In genomic region chr14:67576216-67576615, GRCh38 we compare ENCODE assay signal across 19 cellular contexts. TPM values are rescaled to one million over a fixed set of nuclear protein-coding genes. Genes with fewer than 3 reads are reported as not detected.
DNase-seq lines count a peak whose midpoint lies in the region; ATAC-seq and TF ChIP-seq lines count a peak whose summit lies in the region.
"Had no signal": no experiment of that assay in that cellular context is flagged by ENCODE, and none has a peak within 500 bp of the region (broad histone marks: within the 10 kb centered on the region; RNA-seq: fewer than 3 reads in every experiment).

No MANE protein-coding gene starts in this region.

- intact Hi-C loops in natural killer cell (cut with micrococcal nuclease), result no loop called here

- no peak overlapping the region for H3K27ac Mint-ChIP-seq in natural killer cell treated with Interleukin-12 subunit alpha and Interleukin-12 subunit beta and Interleukin-15 and Interleukin-18, amount 100 ng/mL, for 72 hours
- H3K27ac Mint-ChIP-seq in natural killer cell (no peak overlapping the region), progenitor cell of endocrine pancreas (peak overlapping the region; percentile 84)
- no peak overlapping the region for H3K27ac Mint-ChIP-seq in activated T-cell treated with anti-CD3 and anti-CD28 coated beads, Interleukin-2, amount 50 U/mL, for 72 hours
- H3K27ac Mint-ChIP-seq: CD4-positive, CD25-positive, alpha-beta regulatory T cell had no signal

- DNase-seq in natural killer cell treated with Interleukin-12 subunit alpha and Interleukin-12 subunit beta and Interleukin-15 and Interleukin-18, amount 100 ng/mL, for 72 hours (ENCODE audit: low spot score), result peak; percentile 28
- DNase-seq in natural killer cell (no peak), islet precursor cell (peak; percentile 21), progenitor cell of endocrine pancreas (ENCODE audit: low spot score, unreplicated experiment) (no peak), NCI-H146 (lab: John Stamatoyannopoulos, UW) (no peak)
- DNase-seq in activated T-cell treated with anti-CD3 and anti-CD28 coated beads, Interleukin-2, amount 50 U/mL, for 4 hours, result no peak
- no peak for DNase-seq in activated T-cell treated with anti-CD3 and anti-CD28 coated beads, Interleukin-2, amount 50 U/mL, for 72 hours
- DNase-seq: CD4-positive, CD25-positive, alpha-beta regulatory T cell; DMS153; GM23248; H7; KG1; MG63; NCI-H1105 treated with DMSO at 0.1 percent for 48 hours; NCI-H1694; NCI-H2029 treated with DMSO at 0.1 percent for 48 hours; NCI-H2227 treated with DMSO at 0.1 percent for 48 hours; NCI-H526 treated with DMSO at 0.1 percent for 48 hours; SK-N-SH had no signal

- peaks cover 0 to 2% of the 10 kb centered on the region in 2 donors for H3K4me1 Mint-ChIP-seq in natural killer cell treated with Interleukin-12 subunit alpha and Interleukin-12 subunit beta and Interleukin-15 and Interleukin-18, amount 100 ng/mL, for 72 hours (ENCODE audit: low read depth in 2 of 2)
- H3K4me1 Mint-ChIP-seq in natural killer cell, result peaks cover under 1 to 3% of the 10 kb centered on the region in 2 donors
- peaks cover 15% of the 10 kb centered on the region for H3K4me1 Mint-ChIP-seq in progenitor cell of endocrine pancreas (ENCODE audit: low read depth)
- H3K4me1 Mint-ChIP-seq in activated T-cell treated with anti-CD3 and anti-CD28 coated beads, Interleukin-2, amount 50 U/mL, for 4 hours (ENCODE audit: low read depth), result no peaks in the 10 kb centered on the region
- peaks cover 4% of the 10 kb centered on the region for H3K4me1 Mint-ChIP-seq in activated T-cell treated with anti-CD3 and anti-CD28 coated beads, Interleukin-2, amount 50 U/mL, for 72 hours (ENCODE audit: low read depth)
- H3K4me1 Mint-ChIP-seq: CD4-positive, CD25-positive, alpha-beta regulatory T cell had no signal

- no peak for TF ChIP-seq CTCF in natural killer cell (IDR thresholded peaks at IDR 0.05)
- no peak for TF ChIP-seq CTCF in progenitor cell of endocrine pancreas (IDR thresholded peaks at IDR 0.05; ENCODE audit: unreplicated experiment)

- H3K4me3 Mint-ChIP-seq in natural killer cell treated with Interleukin-12 subunit alpha and Interleukin-12 subunit beta and Interleukin-15 and Interleukin-18, amount 100 ng/mL, for 72 hours, result no peak overlapping the region
- H3K4me3 Mint-ChIP-seq in natural killer cell (no peak overlapping the region), progenitor cell of endocrine pancreas (ENCODE audit: low read depth) (no peak overlapping the region)
- no peak overlapping the region for H3K4me3 Mint-ChIP-seq in activated T-cell treated with anti-CD3 and anti-CD28 coated beads, Interleukin-2, amount 50 U/mL, for 4 hours
- H3K4me3 Mint-ChIP-seq in activated T-cell treated with anti-CD3 and anti-CD28 coated beads, Interleukin-2, amount 50 U/mL, for 72 hours, result no peak overlapping the region
- H3K4me3 Mint-ChIP-seq: CD4-positive, CD25-positive, alpha-beta regulatory T cell had no signal

- no peak for ATAC-seq in natural killer cell treated with Interleukin-12 subunit alpha and Interleukin-12 subunit beta and Interleukin-15 and Interleukin-18, amount 100 ng/mL, for 72 hours
- no peak for ATAC-seq in natural killer cell
- no peak for ATAC-seq in activated T-cell treated with anti-CD3 and anti-CD28 coated beads, Interleukin-2, amount 50 U/mL, for 4 hours
- no peak for ATAC-seq in activated T-cell treated with anti-CD3 and anti-CD28 coated beads, Interleukin-2, amount 50 U/mL, for 72 hours (replicated peaks in 1 of 2)

- H3K27me3 Mint-ChIP-seq in natural killer cell treated with Interleukin-12 subunit alpha and Interleukin-12 subunit beta and Interleukin-15 and Interleukin-18, amount 100 ng/mL, for 72 hours, result peaks cover 2 to 4% of the 10 kb centered on the region in 2 donors
- peaks cover 0 to 5% of the 10 kb centered on the region in 2 donors for H3K27me3 Mint-ChIP-seq in natural killer cell (ENCODE audit: low read depth in 2 of 2)
- H3K27me3 Mint-ChIP-seq in progenitor cell of endocrine pancreas, result no peaks in the 10 kb centered on the region
- H3K27me3 Mint-ChIP-seq in activated T-cell treated with anti-CD3 and anti-CD28 coated beads, Interleukin-2, amount 50 U/mL, for 4 hours (ENCODE audit: low read depth), result peaks cover 2% of the 10 kb centered on the region
- H3K27me3 Mint-ChIP-seq in activated T-cell treated with anti-CD3 and anti-CD28 coated beads, Interleukin-2, amount 50 U/mL, for 72 hours (ENCODE audit: low read depth), result no peaks in the 10 kb centered on the region

- no peaks in the 10 kb centered on the region for H3K36me3 Mint-ChIP-seq in natural killer cell treated with Interleukin-12 subunit alpha and Interleukin-12 subunit beta and Interleukin-15 and Interleukin-18, amount 100 ng/mL, for 72 hours
- H3K36me3 Mint-ChIP-seq in natural killer cell, result no peaks in the 10 kb centered on the region
- H3K36me3 Mint-ChIP-seq in progenitor cell of endocrine pancreas (ENCODE audit: insufficient read depth), result peaks cover 23% of the 10 kb centered on the region
- H3K36me3 Mint-ChIP-seq in activated T-cell treated with anti-CD3 and anti-CD28 coated beads, Interleukin-2, amount 50 U/mL, for 4 hours (ENCODE audit: insufficient read depth), result no peaks in the 10 kb centered on the region
- H3K36me3 Mint-ChIP-seq in activated T-cell treated with anti-CD3 and anti-CD28 coated beads, Interleukin-2, amount 50 U/mL, for 72 hours (ENCODE audit: insufficient read depth in 2 of 2), result no peaks in the 10 kb centered on the region
- H3K36me3 Mint-ChIP-seq: CD4-positive, CD25-positive, alpha-beta regulatory T cell had no signal

- H3K9me3 Mint-ChIP-seq in natural killer cell treated with Interleukin-12 subunit alpha and Interleukin-12 subunit beta and Interleukin-15 and Interleukin-18, amount 100 ng/mL, for 72 hours, result no peaks in the 10 kb centered on the region
- H3K9me3 Mint-ChIP-seq in natural killer cell (no peaks in the 10 kb centered on the region), progenitor cell of endocrine pancreas (ENCODE audit: low read depth) (no peaks in the 10 kb centered on the region)
- H3K9me3 Mint-ChIP-seq in activated T-cell treated with anti-CD3 and anti-CD28 coated beads, Interleukin-2, amount 50 U/mL, for 4 hours, result no peaks in the 10 kb centered on the region
- no peaks in the 10 kb centered on the region for H3K9me3 Mint-ChIP-seq in activated T-cell treated with anti-CD3 and anti-CD28 coated beads, Interleukin-2, amount 50 U/mL, for 72 hours
- H3K9me3 Mint-ChIP-seq: CD4-positive, CD25-positive, alpha-beta regulatory T cell had no signal

RNA-seq across cellular contexts. Expression of gene PIGH, which starts 23.9 kb away (rescaled TPM):
- total RNA-seq in natural killer cell treated with Interleukin-12 subunit alpha and Interleukin-12 subunit beta and Interleukin-15 and Interleukin-18, amount 100 ng/mL, for 72 hours, result 10 to 100 TPM; 30.1 to 37.4 TPM
- total RNA-seq in natural killer cell (10 to 100 TPM; 50.9 to 56.0 (median 54.5) TPM), progenitor cell of endocrine pancreas (18.9 and 22.0 TPM in 2 replicates)
- 10 to 100 TPM; 37.2 to 41.4 (median 39.6) TPM for total RNA-seq in activated T-cell treated with anti-CD3 and anti-CD28 coated beads, Interleukin-2, amount 50 U/mL, for 4 hours
- 10 to 100 TPM; 19.7 to 30.4 TPM for total RNA-seq in activated T-cell treated with anti-CD3 and anti-CD28 coated beads, Interleukin-2, amount 50 U/mL, for 72 hours

RNA-seq across cellular contexts. Expression of gene PLEKHH1, which starts 43.1 kb away (rescaled TPM):
- 1 to 10 TPM; 1.2 to 1.9 TPM for total RNA-seq in natural killer cell treated with Interleukin-12 subunit alpha and Interleukin-12 subunit beta and Interleukin-15 and Interleukin-18, amount 100 ng/mL, for 72 hours
- total RNA-seq in natural killer cell, result not detected
- 119 and 127 TPM in 2 replicates for total RNA-seq in progenitor cell of endocrine pancreas
- 1 to 10 TPM; 1.1 to 2.3 (median 1.1) TPM for total RNA-seq in activated T-cell treated with anti-CD3 and anti-CD28 coated beads, Interleukin-2, amount 50 U/mL, for 4 hours
- 1 to 10 TPM; 1.0 to 1.2 TPM for total RNA-seq in activated T-cell treated with anti-CD3 and anti-CD28 coated beads, Interleukin-2, amount 50 U/mL, for 72 hours

RNA-seq across cellular contexts. Expression of gene ARG2, which starts 43.5 kb away (rescaled TPM):
- total RNA-seq in natural killer cell treated with Interleukin-12 subunit alpha and Interleukin-12 subunit beta and Interleukin-15 and Interleukin-18, amount 100 ng/mL, for 72 hours, result 1 to 10 TPM; 4.3 to 8.0 TPM
- 1 to 10 TPM; 1.2 to 7.4 (median 1.4) TPM for total RNA-seq in natural killer cell
- 25.1 and 30.1 TPM in 2 replicates for total RNA-seq in progenitor cell of endocrine pancreas
- 1 to 10 TPM; 3.1 to 4.6 (median 4.3) TPM for total RNA-seq in activated T-cell treated with anti-CD3 and anti-CD28 coated beads, Interleukin-2, amount 50 U/mL, for 4 hours
- 10 to 100 TPM in 1 of 2 donors, 1 to 10 TPM in 1; 8.5 to 12.1 TPM for total RNA-seq in activated T-cell treated with anti-CD3 and anti-CD28 coated beads, Interleukin-2, amount 50 U/mL, for 72 hours

Comparison
In these comparisons a context has a peak if more than half of its experiments do, and no peak if none do; other contexts are left out.
1. DNase-seq: peak in natural killer cell treated with Interleukin-12 subunit alpha and Interleukin-12 subunit beta and Interleukin-15 and Interleukin-18, amount 100 ng/mL, for 72 hours (single experiment) and islet precursor cell (single experiment); none in natural killer cell (single experiment), progenitor cell of endocrine pancreas (single experiment), activated T-cell treated with anti-CD3 and anti-CD28 coated beads, Interleukin-2, amount 50 U/mL, for 4 hours (single experiment), activated T-cell treated with anti-CD3 and anti-CD28 coated beads, Interleukin-2, amount 50 U/mL, for 72 hours (0 of 2) and NCI-H146 (single experiment).
2. RNA of gene PLEKHH1, which starts 43.1 kb away (total RNA-seq): 119 to 127 TPM in progenitor cell of endocrine pancreas; 1.2 to 1.9 TPM in natural killer cell treated with Interleukin-12 subunit alpha and Interleukin-12 subunit beta and Interleukin-15 and Interleukin-18, amount 100 ng/mL, for 72 hours, 1.0 to 1.2 TPM in activated T-cell treated with anti-CD3 and anti-CD28 coated beads, Interleukin-2, amount 50 U/mL, for 72 hours, 1.1 to 2.3 TPM in activated T-cell treated with anti-CD3 and anti-CD28 coated beads, Interleukin-2, amount 50 U/mL, for 4 hours and not detected in natural killer cell; every median in the first group is over 10 times any median in the second.